ENCODE assay signal across 1 cellular context in genomic region chr11:65261591-65262380, GRCh38.
TF ChIP-seq lines count a peak whose summit lies in the region.

POLA2 (plus strand) TSS chr11:65261962; CDS start chr11:65262293, 331 bp downstream.

TF ChIP-seq in K562, 482 proteins besides CTCF, POLR2A, EP300 and RAD21 (continued from another document and continues in another):
- peak; percentile 99 for TF ChIP-seq MEIS2 (IDR thresholded peaks at IDR 0.05; ENCODE audit: partially characterized antibody)
- no peak for TF ChIP-seq ZBTB26 (CRISPR knock-in tag; IDR thresholded peaks at IDR 0.05)
- peak; percentile 98 for TF ChIP-seq POLR2B (IDR thresholded peaks at IDR 0.05; ENCODE audit: low read depth, partially characterized antibody)
- peak; percentile 83 for TF ChIP-seq TAF7 (tag; IDR thresholded peaks at IDR 0.05)
- TF ChIP-seq RBM17 (IDR thresholded peaks at IDR 0.05; ENCODE audit: borderline replicate concordance, low read depth, low read length): no peak
- TF ChIP-seq ZBTB2 (IDR thresholded peaks at IDR 0.05): peak; percentile 99
- TF ChIP-seq TCFL5 (CRISPR knock-in tag; conservative IDR thresholded peaks at IDR 0.05): no peak
- peak in 1 of 2 experiments; percentile 92 for TF ChIP-seq E2F6 (IDR thresholded peaks at IDR 0.05; ENCODE audit: borderline replicate concordance in 1 of 2, extremely low read depth in 1 of 2, insufficient read depth in 1 of 2, insufficient read length in 1 of 2, low read depth in 1 of 2, low read length in 1 of 2, poor library complexity in 1 of 2, severe bottlenecking in 1 of 2)
- no peak for TF ChIP-seq ATF1 (CRISPR knock-in tag; IDR thresholded peaks at IDR 0.05)
- TF ChIP-seq ATF1 (tag; IDR thresholded peaks at IDR 0.05): peak; percentile 51
- peak; percentile 92 for TF ChIP-seq E2F1 (CRISPR knock-in tag; IDR thresholded peaks at IDR 0.05)
- TF ChIP-seq NFRKB (IDR thresholded peaks at IDR 0.05; ENCODE audit: low read depth): peak; percentile 8; the same call in 1 of the 2 replicates
- TF ChIP-seq FOXK2 (conservative IDR thresholded peaks at IDR 0.05 in 1 of 2, IDR thresholded peaks at IDR 0.05 in 1 of 2; ENCODE audit: low read depth in 2 of 2): peak in 1 of 2 experiments; percentile 55; a peak in 1 of 4 replicates
- peak; percentile 50; the same call in 1 of the 2 replicates for TF ChIP-seq FOSL1 (tag; conservative IDR thresholded peaks at IDR 0.05)
- 0 out of 2 replicates have a peak, but pooled peaks have one; percentile 24 for TF ChIP-seq MYNN (IDR thresholded peaks at IDR 0.05)
- TF ChIP-seq MYNN (CRISPR knock-in tag; IDR thresholded peaks at IDR 0.05): no peak
- TF ChIP-seq SAP30 (IDR thresholded peaks at IDR 0.05; ENCODE audit: borderline replicate concordance, insufficient read depth, low read depth, low read length, poor library complexity, severe bottlenecking): peak; percentile 85
- TF ChIP-seq NFIC (IDR thresholded peaks at IDR 0.05): peak; percentile 97
- TF ChIP-seq ZNF133 (CRISPR knock-in tag; IDR thresholded peaks at IDR 0.05): no peak
- TF ChIP-seq STAT6 (CRISPR knock-in tag; IDR thresholded peaks at IDR 0.05): 0 out of 2 replicates have a peak, but pooled peaks have one; percentile 24
- TF ChIP-seq TRIM28 (IDR thresholded peaks at IDR 0.05): no peak
- peak in 1 of 2 experiments; percentile 31; a peak in 1 of 4 replicates for TF ChIP-seq UBTF (IDR thresholded peaks at IDR 0.05; ENCODE audit: borderline replicate concordance in 1 of 2, low read depth in 2 of 2, low read length in 2 of 2)
- peak; percentile 94 for TF ChIP-seq POLR2H (tag; IDR thresholded peaks at IDR 0.05; ENCODE audit: low read depth)
- peak; percentile 23; the same call in 1 of the 2 replicates for TF ChIP-seq ZNF263 (CRISPR knock-in tag; IDR thresholded peaks at IDR 0.05; ENCODE audit: borderline replicate concordance)
- TF ChIP-seq EGR1 (conservative IDR thresholded peaks at IDR 0.05): peak; percentile 99
- 0 out of 2 replicates have a peak, but pooled peaks have one; percentile 67 for TF ChIP-seq ERF (CRISPR knock-in tag; IDR thresholded peaks at IDR 0.05)
- no peak for TF ChIP-seq SMARCE1 (IDR thresholded peaks at IDR 0.05)
- 0 out of 2 replicates have a peak, but pooled peaks have one; percentile 37 for TF ChIP-seq ATF4 (CRISPR knock-in tag; IDR thresholded peaks at IDR 0.05)
- no peak for TF ChIP-seq TGIF2 (CRISPR knock-in tag; IDR thresholded peaks at IDR 0.05)
- peak; percentile 73 for TF ChIP-seq EP400 (IDR thresholded peaks at IDR 0.05)
- 0 out of 4 replicates have a peak, but pooled peaks of 1 of the 2 experiments have one; percentile 62 for TF ChIP-seq MLX (CRISPR knock-in tag; conservative IDR thresholded peaks at IDR 0.05)
- 0 out of 2 replicates have a peak, but pooled peaks have one; percentile 5 for TF ChIP-seq ZNF175 (CRISPR knock-in tag; IDR thresholded peaks at IDR 0.05; ENCODE audit: low read depth)
- TF ChIP-seq MGA (IDR thresholded peaks at IDR 0.05): peak; percentile 85
- peak; percentile 94 for TF ChIP-seq TAF1 (IDR thresholded peaks at IDR 0.05; ENCODE audit: control insufficient read depth, extremely low read depth, insufficient read depth, low read length, severe bottlenecking)
